Comparison of ENCODE assay signal across 8 cellular contexts in genomic region chr6:16205377-16206144, GRCh38. TPM values are rescaled to one million over a fixed set of nuclear protein-coding genes. Genes with fewer than 3 reads are reported as not detected.
A peak's percentile ranks its signal among the peaks of the same experiment; 100 is the strongest.
DNase-seq lines count a peak whose midpoint lies in the region; ATAC-seq, FAIRE-seq and TF ChIP-seq lines count a peak whose summit lies in the region.

No MANE protein-coding gene starts in this region.

- peaks cover 14% of the 10 kb centered on the region for H3K27me3 Mint-ChIP-seq in activated B cell treated with CpG ODN at 0.5 μM for 24 hours
- peaks cover 27% of the 10 kb centered on the region for H3K27me3 Mint-ChIP-seq in neural progenitor cell (ENCODE audit: insufficient read depth, low read depth)

- no peaks in the 10 kb centered on the region for H3F3A ChIP-seq in neural progenitor cell (ENCODE audit: low read depth)

- H3K27ac ChIP-seq in BLaER1 (peak overlapping the region; percentile 89), neural progenitor cell (no peak overlapping the region), small intestine (ENCODE audit: low read depth in 1 of 2, low read length in 1 of 2) (no peak overlapping the region)

- H3K4me1 Mint-ChIP-seq in activated B cell treated with CpG ODN at 0.5 μM for 24 hours = peaks cover 30% of the 10 kb centered on the region
- H3K4me1 Mint-ChIP-seq in neural progenitor cell = peaks cover 47% of the 10 kb centered on the region

- peak; percentile 93 for ATAC-seq in GM19395 (IDR thresholded peaks at IDR 0.05; ENCODE audit: unreplicated experiment)
- ATAC-seq in HG03280 (IDR thresholded peaks at IDR 0.05; ENCODE audit: unreplicated experiment) = peak; percentile 85
- peak; percentile 83 for ATAC-seq in activated B cell treated with CpG ODN at 0.5 μM for 24 hours (ENCODE audit: low read depth)

- POLR2A ChIA-PET in activated B cell treated with CpG ODN at 0.5 μM for 24 hours (lab: Charles Lee) = interaction anchor here (0.5 to 2.0 kb wide), 4 partner anchors 76 to 543 kb away, joined by 3 to 15 read pairs (median 4); partner anchors contain the start of genes DTNBP1 and MYLIP

- CTCF ChIA-PET in activated B cell treated with CpG ODN at 0.5 μM for 24 hours (lab: Charles Lee) = interaction anchor here (0.5 to 3.4 kb wide), 15 partner anchors 12 to 713 kb away, joined by 3 to 46 read pairs (median 5); partner anchors contain the start of gene MYLIP

- H3K4me2 ChIP-seq in BLaER1 (peak overlapping the region; percentile 89), neural progenitor cell (no peak overlapping the region)

- H3K36me3 ChIP-seq in BLaER1 (no peaks in the 10 kb centered on the region), neural progenitor cell (no peaks in the 10 kb centered on the region), small intestine (ENCODE audit: control insufficient read depth in 2 of 2, insufficient read depth in 2 of 2, low read length in 2 of 2) (no peaks in the 10 kb centered on the region)

- H3K9me3 Mint-ChIP-seq in activated B cell treated with CpG ODN at 0.5 μM for 24 hours (peaks cover 3% of the 10 kb centered on the region), neural progenitor cell (peaks cover 2% of the 10 kb centered on the region)

- TF ChIP-seq CTCF in activated B cell treated with CpG ODN at 0.5 μM for 24 hours (IDR thresholded peaks at IDR 0.05) (no peak), neural progenitor cell (IDR thresholded peaks at IDR 0.05) (no peak)

- peak overlapping the region; percentile 66 for H3K27ac Mint-ChIP-seq in activated B cell treated with CpG ODN at 0.5 μM for 24 hours
- peak overlapping the region; percentile 87 for H3K27ac Mint-ChIP-seq in neural progenitor cell

- WGBS in small intestine, 3 donors = 61 to 86% (median 67%) methylated on average over 4 of the region's 4 CpGs

- H2AFZ ChIP-seq in neural progenitor cell (replicated peaks) = no peak overlapping the region

- H3K79me2 ChIP-seq in neural progenitor cell (ENCODE audit: low read depth) = no peaks in the 10 kb centered on the region

- peaks cover 39% of the 10 kb centered on the region for H3K4me1 ChIP-seq in BLaER1
- peaks cover 4% of the 10 kb centered on the region for H3K4me1 ChIP-seq in neural progenitor cell
- H3K4me1 ChIP-seq in small intestine (ENCODE audit: control insufficient read depth in 2 of 2, insufficient read depth in 1 of 2, low read depth in 1 of 2, low read length in 1 of 2) = no peaks in the 10 kb centered on the region

- DNase-seq in activated B cell treated with CpG ODN at 0.5 μM for 24 hours (no peak), neural progenitor cell (ENCODE audit: low spot score) (no peak), NCI-H1436 treated with DMSO at 0.1 percent for 48 hours (lab: John Stamatoyannopoulos, UW) (no peak), cerebellar nuclear complex (lab: John Stamatoyannopoulos, UW) (no peak), small intestine (no peak)

- H3K4me3 ChIP-seq in BLaER1 (peak overlapping the region; percentile 46), neural progenitor cell (no peak overlapping the region), small intestine (ENCODE audit: low read depth in 1 of 2, low read length in 2 of 2) (no peak overlapping the region)

- H3K36me3 Mint-ChIP-seq in activated B cell treated with CpG ODN at 0.5 μM for 24 hours (ENCODE audit: low read depth) (no peaks in the 10 kb centered on the region), neural progenitor cell (no peaks in the 10 kb centered on the region)

- H3K4me3 Mint-ChIP-seq in activated B cell treated with CpG ODN at 0.5 μM for 24 hours (peak overlapping the region; percentile 13), neural progenitor cell (peak overlapping the region; percentile 54)

- H3K9ac ChIP-seq in BLaER1 (peak overlapping the region; percentile 61), neural progenitor cell (no peak overlapping the region)

- intact Hi-C loops in activated B cell treated with CpG ODN at 0.5 μM for 24 hours (cut with micrococcal nuclease) = loop anchor here (1.0 kb wide), 7 partner anchors 22 to 714 kb away; partner anchors contain the start of genes DTNBP1 and MYLIP

- H3K27me3 ChIP-seq in BLaER1 (no peaks in the 10 kb centered on the region), neural progenitor cell (no peaks in the 10 kb centered on the region), small intestine (ENCODE audit: control insufficient read depth in 2 of 2, insufficient read depth in 2 of 2, low read length in 2 of 2) (no peaks in the 10 kb centered on the region)

- no peaks in the 10 kb centered on the region for H3K9me3 ChIP-seq in BLaER1
- no peaks in the 10 kb centered on the region for H3K9me3 ChIP-seq in neural progenitor cell (ENCODE audit: low read depth)
- no peaks in the 10 kb centered on the region for H3K9me3 ChIP-seq in small intestine (ENCODE audit: control insufficient read depth, low read depth)

- no peak for FAIRE-seq in small intestine (lab: Jason Lieb, UNC)

- H4K20me1 ChIP-seq in BLaER1 = no peaks in the 10 kb centered on the region
- no peaks in the 10 kb centered on the region for H4K20me1 ChIP-seq in neural progenitor cell (ENCODE audit: low read depth)

RNA-seq across cellular contexts. Expression of gene GMPR, which starts 32.8 kb away (rescaled TPM):
- total RNA-seq in activated B cell treated with CpG ODN at 0.5 μM for 24 hours (0.47 and 0.98 TPM in 2 replicates), neural progenitor cell (ENCODE audit: low replicate concordance) (not detected in 2 replicates)
- 10 to 100 TPM in 2 of 3 donors, 1 to 10 TPM in 1; 4.8 to 14.1 (median 10.5) TPM for polyA plus RNA-seq in small intestine
